1 cellular context compared by ENCODE assay signal in genomic region chr1:184270556-184270955, GRCh38.
TF ChIP-seq lines count a peak whose summit lies in the region.

No MANE protein-coding gene starts in this region.

TF ChIP-seq in K562, 482 proteins besides CTCF, POLR2A, EP300 and RAD21 (continued from another document):
- TF ChIP-seq, protein P1, sequence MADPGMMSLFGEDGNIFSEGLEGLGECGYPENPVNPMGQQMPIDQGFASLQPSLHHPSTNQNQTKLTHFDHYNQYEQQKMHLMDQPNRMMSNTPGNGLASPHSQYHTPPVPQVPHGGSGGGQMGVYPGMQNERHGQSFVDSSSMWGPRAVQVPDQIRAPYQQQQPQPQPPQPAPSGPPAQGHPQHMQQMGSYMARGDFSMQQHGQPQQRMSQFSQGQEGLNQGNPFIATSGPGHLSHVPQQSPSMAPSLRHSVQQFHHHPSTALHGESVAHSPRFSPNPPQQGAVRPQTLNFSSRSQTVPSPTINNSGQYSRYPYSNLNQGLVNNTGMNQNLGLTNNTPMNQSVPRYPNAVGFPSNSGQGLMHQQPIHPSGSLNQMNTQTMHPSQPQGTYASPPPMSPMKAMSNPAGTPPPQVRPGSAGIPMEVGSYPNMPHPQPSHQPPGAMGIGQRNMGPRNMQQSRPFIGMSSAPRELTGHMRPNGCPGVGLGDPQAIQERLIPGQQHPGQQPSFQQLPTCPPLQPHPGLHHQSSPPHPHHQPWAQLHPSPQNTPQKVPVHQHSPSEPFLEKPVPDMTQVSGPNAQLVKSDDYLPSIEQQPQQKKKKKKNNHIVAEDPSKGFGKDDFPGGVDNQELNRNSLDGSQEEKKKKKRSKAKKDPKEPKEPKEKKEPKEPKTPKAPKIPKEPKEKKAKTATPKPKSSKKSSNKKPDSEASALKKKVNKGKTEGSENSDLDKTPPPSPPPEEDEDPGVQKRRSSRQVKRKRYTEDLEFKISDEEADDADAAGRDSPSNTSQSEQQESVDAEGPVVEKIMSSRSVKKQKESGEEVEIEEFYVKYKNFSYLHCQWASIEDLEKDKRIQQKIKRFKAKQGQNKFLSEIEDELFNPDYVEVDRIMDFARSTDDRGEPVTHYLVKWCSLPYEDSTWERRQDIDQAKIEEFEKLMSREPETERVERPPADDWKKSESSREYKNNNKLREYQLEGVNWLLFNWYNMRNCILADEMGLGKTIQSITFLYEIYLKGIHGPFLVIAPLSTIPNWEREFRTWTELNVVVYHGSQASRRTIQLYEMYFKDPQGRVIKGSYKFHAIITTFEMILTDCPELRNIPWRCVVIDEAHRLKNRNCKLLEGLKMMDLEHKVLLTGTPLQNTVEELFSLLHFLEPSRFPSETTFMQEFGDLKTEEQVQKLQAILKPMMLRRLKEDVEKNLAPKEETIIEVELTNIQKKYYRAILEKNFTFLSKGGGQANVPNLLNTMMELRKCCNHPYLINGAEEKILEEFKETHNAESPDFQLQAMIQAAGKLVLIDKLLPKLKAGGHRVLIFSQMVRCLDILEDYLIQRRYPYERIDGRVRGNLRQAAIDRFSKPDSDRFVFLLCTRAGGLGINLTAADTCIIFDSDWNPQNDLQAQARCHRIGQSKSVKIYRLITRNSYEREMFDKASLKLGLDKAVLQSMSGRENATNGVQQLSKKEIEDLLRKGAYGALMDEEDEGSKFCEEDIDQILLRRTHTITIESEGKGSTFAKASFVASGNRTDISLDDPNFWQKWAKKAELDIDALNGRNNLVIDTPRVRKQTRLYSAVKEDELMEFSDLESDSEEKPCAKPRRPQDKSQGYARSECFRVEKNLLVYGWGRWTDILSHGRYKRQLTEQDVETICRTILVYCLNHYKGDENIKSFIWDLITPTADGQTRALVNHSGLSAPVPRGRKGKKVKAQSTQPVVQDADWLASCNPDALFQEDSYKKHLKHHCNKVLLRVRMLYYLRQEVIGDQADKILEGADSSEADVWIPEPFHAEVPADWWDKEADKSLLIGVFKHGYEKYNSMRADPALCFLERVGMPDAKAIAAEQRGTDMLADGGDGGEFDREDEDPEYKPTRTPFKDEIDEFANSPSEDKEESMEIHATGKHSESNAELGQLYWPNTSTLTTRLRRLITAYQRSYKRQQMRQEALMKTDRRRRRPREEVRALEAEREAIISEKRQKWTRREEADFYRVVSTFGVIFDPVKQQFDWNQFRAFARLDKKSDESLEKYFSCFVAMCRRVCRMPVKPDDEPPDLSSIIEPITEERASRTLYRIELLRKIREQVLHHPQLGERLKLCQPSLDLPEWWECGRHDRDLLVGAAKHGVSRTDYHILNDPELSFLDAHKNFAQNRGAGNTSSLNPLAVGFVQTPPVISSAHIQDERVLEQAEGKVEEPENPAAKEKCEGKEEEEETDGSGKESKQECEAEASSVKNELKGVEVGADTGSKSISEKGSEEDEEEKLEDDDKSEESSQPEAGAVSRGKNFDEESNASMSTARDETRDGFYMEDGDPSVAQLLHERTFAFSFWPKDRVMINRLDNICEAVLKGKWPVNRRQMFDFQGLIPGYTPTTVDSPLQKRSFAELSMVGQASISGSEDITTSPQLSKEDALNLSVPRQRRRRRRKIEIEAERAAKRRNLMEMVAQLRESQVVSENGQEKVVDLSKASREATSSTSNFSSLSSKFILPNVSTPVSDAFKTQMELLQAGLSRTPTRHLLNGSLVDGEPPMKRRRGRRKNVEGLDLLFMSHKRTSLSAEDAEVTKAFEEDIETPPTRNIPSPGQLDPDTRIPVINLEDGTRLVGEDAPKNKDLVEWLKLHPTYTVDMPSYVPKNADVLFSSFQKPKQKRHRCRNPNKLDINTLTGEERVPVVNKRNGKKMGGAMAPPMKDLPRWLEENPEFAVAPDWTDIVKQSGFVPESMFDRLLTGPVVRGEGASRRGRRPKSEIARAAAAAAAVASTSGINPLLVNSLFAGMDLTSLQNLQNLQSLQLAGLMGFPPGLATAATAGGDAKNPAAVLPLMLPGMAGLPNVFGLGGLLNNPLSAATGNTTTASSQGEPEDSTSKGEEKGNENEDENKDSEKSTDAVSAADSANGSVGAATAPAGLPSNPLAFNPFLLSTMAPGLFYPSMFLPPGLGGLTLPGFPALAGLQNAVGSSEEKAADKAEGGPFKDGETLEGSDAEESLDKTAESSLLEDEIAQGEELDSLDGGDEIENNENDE (IDR thresholded peaks at IDR 0.05; ENCODE audit: low read depth, low read length) = no peak
- TF ChIP-seq HEY1 (CRISPR knock-in tag; IDR thresholded peaks at IDR 0.05; ENCODE audit: borderline replicate concordance) (no peak), ZNF274 (IDR thresholded peaks at IDR 0.05; ENCODE audit: borderline replicate concordance, low read depth, low read length) (no peak)
TF ChIP-seq in K562: peak in this region for 0.
